Comparison of ENCODE assay signal across 10 cellular contexts in genomic region chr2:38073211-38074005, GRCh38. TPM values are rescaled to one million over a fixed set of nuclear protein-coding genes. Genes with fewer than 3 reads are reported as not detected.
DNase-seq lines count a peak whose midpoint lies in the region; ATAC-seq, FAIRE-seq and TF ChIP-seq lines count a peak whose summit lies in the region.
"Had no signal": no experiment of that assay in that cellular context is flagged by ENCODE, and none has a peak within 500 bp of the region (broad histone marks: within the 10 kb centered on the region; RNA-seq: fewer than 3 reads in every experiment).

No MANE protein-coding gene starts in this region.

- H3K4me1 ChIP-seq in stomach: peaks cover 13 to 48% (median 45%) of the 10 kb centered on the region in 4 donors

- 23 to 41% (median 40%) methylated on average over 32 of the region's 32 CpGs for WGBS in stomach, 5 donors

- no peak for TF ChIP-seq EP300 in stomach (IDR thresholded peaks at IDR 0.05)

- no peak for TF ChIP-seq CTCF in astrocyte of the cerebellum (IDR thresholded peaks at IDR 0.05; ENCODE audit: low read depth, low read length, missing control alignments)
- no peak for TF ChIP-seq CTCF in stomach (IDR thresholded peaks at IDR 0.05)

- peak overlapping the region; percentile 57 for H3K4me3 ChIP-seq in astrocyte of the cerebellum (ENCODE audit: low read depth, low read length)
- peak overlapping the region; percentile 54 to 66 (median 56) for H3K4me3 ChIP-seq in stomach

- H3K36me3 Mint-ChIP-seq in T-helper 1 cell treated with Interleukin-12 subunit alpha and Interleukin-12 subunit beta and Interleukin-4 antibody, amounts not matched to agents 30 μg/mL and 1 μg/mL, for 36 hours (ENCODE audit: low read depth): peaks cover 9% of the 10 kb centered on the region

- DNase-seq in T-helper 1 cell (no peak), astrocyte of the cerebellum (ENCODE audit: low read depth) (no peak), left lobe of liver (ENCODE audit: low spot score) (peak; percentile 65), stomach (no peak), NCI-H1930 (lab: John Stamatoyannopoulos, UW) (no peak), NCI-H748 treated with DMSO at 0.1 percent for 48 hours (lab: John Stamatoyannopoulos, UW) (no peak), HTR-8/SVneo (ENCODE audit: insufficient read length, low spot score) (no peak)

- H3K9me3 Mint-ChIP-seq in T-helper 1 cell treated with Interleukin-12 subunit alpha and Interleukin-12 subunit beta and Interleukin-4 antibody, amounts not matched to agents 30 μg/mL and 1 μg/mL, for 36 hours: no peaks in the 10 kb centered on the region

- intact Hi-C loops in stomach (cut with DNase I; ENCODE audit: low total_unique reads): no loop called here

- peaks cover 0 to 12% (median 0%) of the 10 kb centered on the region in 4 donors for H3K9me3 ChIP-seq in stomach
- H3K9me3 ChIP-seq: neutrophil had no signal

- H3K27ac Mint-ChIP-seq in T-helper 1 cell treated with Interleukin-12 subunit alpha and Interleukin-12 subunit beta and Interleukin-4 antibody, amounts not matched to agents 30 μg/mL and 1 μg/mL, for 36 hours: peak overlapping the region; percentile 67

- TF ChIP-seq POLR2A in stomach (IDR thresholded peaks at IDR 0.05): no peak

- H3K4me3 Mint-ChIP-seq in T-helper 1 cell treated with Interleukin-12 subunit alpha and Interleukin-12 subunit beta and Interleukin-4 antibody, amounts not matched to agents 30 μg/mL and 1 μg/mL, for 36 hours: peak overlapping the region; percentile 75

- in situ Hi-C loops in astrocyte of the cerebellum (cut with HindIII; ENCODE audit: low sequenced_read_pairs): loop anchor here (25.0 kb wide), 1 partner anchor 664 kb away; no protein-coding TSS in a partner anchor

- peaks cover 25% of the 10 kb centered on the region for H3K4me1 Mint-ChIP-seq in T-helper 1 cell treated with Interleukin-12 subunit alpha and Interleukin-12 subunit beta and Interleukin-4 antibody, amounts not matched to agents 30 μg/mL and 1 μg/mL, for 36 hours (ENCODE audit: low read depth)

- peak overlapping the region in 4 of 5 donors; percentile 19 to 94 (median 68) for H3K27ac ChIP-seq in stomach
- H3K27ac ChIP-seq: neutrophil had no signal

- peaks cover 0 to 58% (median 31%) of the 10 kb centered on the region in 3 donors for H3K27me3 ChIP-seq in stomach

- H3K36me3 ChIP-seq in stomach: peaks cover 0 to 18% (median 5%) of the 10 kb centered on the region in 4 donors
- H3K36me3 ChIP-seq: neutrophil had no signal

- no peak for FAIRE-seq in HTR-8/SVneo (lab: Jason Lieb, UNC)
- FAIRE-seq: A204.1 had no signal

- peaks cover 39% of the 10 kb centered on the region for H3K27me3 Mint-ChIP-seq in T-helper 1 cell treated with Interleukin-12 subunit alpha and Interleukin-12 subunit beta and Interleukin-4 antibody, amounts not matched to agents 30 μg/mL and 1 μg/mL, for 36 hours (ENCODE audit: low read depth)

- peak; percentile 7 for ATAC-seq in left lobe of liver

RNA-seq across cellular contexts. Expression of gene CYP1B1, which starts 2.5 kb away (rescaled TPM):
- total RNA-seq in left lobe of liver (6.1 TPM), stomach (100 to 1,000 TPM in 2 of 5 donors, 10 to 100 TPM in 2, 1 to 10 TPM in 1; 7.5 to 141 (median 42.7) TPM)
- polyA plus RNA-seq in stomach: 10 to 100 TPM; 13.7 to 27.3 (median 19.9) TPM
